ENCODE assay signal across 11 cellular contexts in the genomic region with DNA sequence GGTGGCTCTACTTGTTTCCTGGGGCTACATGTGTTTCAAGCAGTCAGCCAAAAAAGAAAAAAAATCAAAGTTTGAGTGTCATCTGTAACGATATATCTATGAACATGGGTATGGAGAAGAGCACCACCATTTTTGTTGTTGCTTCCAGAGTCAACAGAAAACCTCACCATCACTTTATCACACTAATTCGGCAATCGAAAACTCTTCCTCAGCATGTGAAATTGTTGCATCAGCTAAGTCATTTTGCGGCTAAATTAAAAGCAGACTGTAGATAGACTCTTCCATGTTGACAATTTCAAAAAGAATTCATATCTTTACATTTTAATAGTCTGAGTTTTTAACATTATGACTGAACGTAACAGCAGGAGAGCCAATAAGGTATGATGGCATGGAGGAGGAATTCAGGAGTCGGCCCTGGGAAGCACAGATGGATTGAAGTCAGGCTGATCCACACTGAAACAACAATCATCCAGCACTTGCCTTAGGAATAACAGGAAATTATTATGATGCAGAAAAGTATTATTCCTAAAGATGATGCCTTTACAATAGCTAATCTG.
DNase-seq lines count a peak whose midpoint lies in the region; ATAC-seq and TF ChIP-seq lines count a peak whose summit lies in the region.
"Had no signal": no experiment of that assay in that cellular context is flagged by ENCODE, and none has a peak within 500 bp of the region (broad histone marks: within the 10 kb centered on the region; RNA-seq: fewer than 3 reads in every experiment).

No MANE protein-coding gene starts in this region.

- H3K4me1 ChIP-seq in HUES48 (ENCODE audit: control insufficient read depth, insufficient read depth, low read length), result peaks cover 28% of the 10 kb centered on the region
- peaks cover 17 to 18% of the 10 kb centered on the region in 2 donors for H3K4me1 ChIP-seq in left lung
- H3K4me1 ChIP-seq in subcutaneous abdominal adipose tissue (ENCODE audit: control insufficient read depth in 5 of 5, insufficient read depth in 5 of 5, low read length in 5 of 5), result peaks cover 2 to 26% (median 21%) of the 10 kb centered on the region in 5 donors

- H3K36me3 ChIP-seq in HUES48 (ENCODE audit: control insufficient read depth, insufficient read depth, low read length), result no peaks in the 10 kb centered on the region
- no peaks in the 10 kb centered on the region for H3K36me3 ChIP-seq in left lung
- H3K36me3 ChIP-seq in subcutaneous abdominal adipose tissue (ENCODE audit: control insufficient read depth in 5 of 5, insufficient read depth in 5 of 5, low read length in 5 of 5), result no peaks in the 10 kb centered on the region

- H3K27ac ChIP-seq in HUES48 (ENCODE audit: low read depth, low read length), result peak overlapping the region; percentile 91
- H3K27ac ChIP-seq in caudate nucleus (ENCODE audit: low read depth, low read length), result peak overlapping the region; percentile 49
- peak overlapping the region; percentile 69 to 71 for H3K27ac ChIP-seq in left lung
- peak overlapping the region; percentile 75 for H3K27ac ChIP-seq in subcutaneous abdominal adipose tissue (ENCODE audit: low read depth, low read length)

- no peak for TF ChIP-seq CTCF in left lung (IDR thresholded peaks at IDR 0.05)

- no peak for ATAC-seq in left lung
- ATAC-seq in GM19467 (IDR thresholded peaks at IDR 0.05; ENCODE audit: unreplicated experiment), result no peak
- ATAC-seq: activated T-cell treated with anti-CD3 and anti-CD28 coated beads, Interleukin-2, amount 50 U/mL, for 4 hours had no signal

- H3K27me3 ChIP-seq in HUES48 (ENCODE audit: control insufficient read depth, insufficient read depth, low read length) (no peaks in the 10 kb centered on the region), left lung (no peaks in the 10 kb centered on the region), subcutaneous abdominal adipose tissue (ENCODE audit: control insufficient read depth in 5 of 5, insufficient read depth in 4 of 5, low read length in 5 of 5) (no peaks in the 10 kb centered on the region)

- H3K9me3 ChIP-seq in HUES48 (ENCODE audit: control insufficient read depth, insufficient read depth, low read length) (peaks cover 4% of the 10 kb centered on the region), left lung (no peaks in the 10 kb centered on the region), subcutaneous abdominal adipose tissue (ENCODE audit: control insufficient read depth in 5 of 5, low read length in 5 of 5) (peaks cover 0 to 4% (median 0%) of the 10 kb centered on the region in 5 donors)

- H3K9ac ChIP-seq in HUES48 (ENCODE audit: low read depth, low read length), result no peak overlapping the region; the same call in 1 of the 2 replicates
- H3K9ac ChIP-seq in subcutaneous abdominal adipose tissue (ENCODE audit: low read length in 5 of 5), result no peak overlapping the region

- no peak for DNase-seq in caudate nucleus (lab: John Stamatoyannopoulos, UW)
- DNase-seq in left lung, result no peak
- no peak for DNase-seq in activated T-cell treated with anti-CD3 and anti-CD28 coated beads, Interleukin-2, amount 50 U/mL, for 48 hours
- no peak for DNase-seq in NCI-H128 (lab: John Stamatoyannopoulos, UW; ENCODE audit: unreplicated experiment)
- DNase-seq in posterior cingulate gyrus, result no peak
- DNase-seq: activated T-cell treated with anti-CD3 and anti-CD28 coated beads, Interleukin-2, amount 50 U/mL, for 4 hours; NCI-H526 treated with DMSO at 0.1 percent for 48 hours; T-helper 9 cell had no signal

- intact Hi-C loops in left lung (cut with DNase I) (no loop called here), posterior cingulate gyrus (cut with DNase I) (no loop called here)

- H3K4me3 ChIP-seq in HUES48 (ENCODE audit: low read depth, low read length), result no peak overlapping the region
- no peak overlapping the region for H3K4me3 ChIP-seq in left lung
- H3K4me3 ChIP-seq in subcutaneous abdominal adipose tissue (ENCODE audit: low read depth in 1 of 5, low read length in 5 of 5), result no peak overlapping the region
